ENCODE assay signal across 21 cellular contexts in genomic region chr1:167789501-167789900, GRCh38.
A peak's percentile ranks its signal among the peaks of the same experiment; 100 is the strongest.
DNase-seq lines count a peak whose midpoint lies in the region; ATAC-seq and TF ChIP-seq lines count a peak whose summit lies in the region.
"Had no signal": no experiment of that assay in that cellular context is flagged by ENCODE, and none has a peak within 500 bp of the region (broad histone marks: within the 10 kb centered on the region; RNA-seq: fewer than 3 reads in every experiment).

No MANE protein-coding gene starts in this region.

- H2AFZ ChIP-seq in SK-N-SH (ENCODE audit: low read depth) = no peak overlapping the region

- CTCF ChIA-PET in SK-N-SH (lab: Yijun Ruan, JAX) = interaction anchor here (1.0 to 1.3 kb wide), 3 partner anchors 8 to 14 kb away, joined by 3 read pairs; no protein-coding TSS in a partner anchor

- intact Hi-C loops in breast epithelium (cut with DNase I; ENCODE audit: low total_unique reads) = no loop called here

- no peaks in the 10 kb centered on the region for H3K9me2 ChIP-seq in SK-N-SH

- H3K4me1 ChIP-seq in SK-N-SH (ENCODE audit: control insufficient read depth in 1 of 2, insufficient read depth in 2 of 2, low read depth in 1 of 2, low read length in 1 of 2) (peaks cover 0 to 7% of the 10 kb centered on the region in 2 experiments; a peak in 2 of 4 replicates), breast epithelium (peaks cover 5 to 10% of the 10 kb centered on the region in 2 donors), suprapubic skin (peaks cover 31% of the 10 kb centered on the region)

- H3K9ac ChIP-seq in SK-N-SH = no peak overlapping the region

- H3F3A ChIP-seq in SK-N-SH (replicated peaks; ENCODE audit: insufficient read depth) = no peaks in the 10 kb centered on the region

- peaks cover 30 to 57% of the 10 kb centered on the region in 2 experiments for H3K36me3 ChIP-seq in SK-N-SH (replicated peaks in 1 of 2; ENCODE audit: control insufficient read depth in 1 of 2, insufficient read depth in 2 of 2, low read length in 1 of 2)
- H3K36me3 ChIP-seq in breast epithelium = no peaks in the 10 kb centered on the region
- H3K36me3 ChIP-seq in suprapubic skin = peaks cover 25% of the 10 kb centered on the region

- H3K27me3 ChIP-seq in SK-N-SH (ENCODE audit: insufficient read depth) (no peaks in the 10 kb centered on the region), breast epithelium (no peaks in the 10 kb centered on the region), suprapubic skin (no peaks in the 10 kb centered on the region)
- H3K27me3 ChIP-seq: cardiac muscle cell, dorsolateral prefrontal cortex, tibial nerve had no signal

- 93% methylated on average over 3 of the region's 3 CpGs for WGBS in SK-N-SH (ENCODE audit: low lambda C conversion rate)
- 77% methylated on average over 3 of the region's 3 CpGs for WGBS in suprapubic skin

- POLR2A ChIA-PET in SK-N-SH (lab: Yijun Ruan, JAX) = no interaction called here

- no peak for TF ChIP-seq POLR2A in breast epithelium (IDR thresholded peaks at IDR 0.05)
- TF ChIP-seq POLR2A in suprapubic skin (IDR thresholded peaks at IDR 0.05) = no peak

- no peaks in the 10 kb centered on the region for H4K20me1 ChIP-seq in SK-N-SH (ENCODE audit: insufficient read depth)

- peak; percentile 30; the same call in 1 of the 3 replicates for ATAC-seq in SK-N-SH treated with all-trans-retinoic acid at 6 μM for 48 hours
- no peak for ATAC-seq in HG02840 (IDR thresholded peaks at IDR 0.05; ENCODE audit: low FRiP score, unreplicated experiment)
- ATAC-seq: activated CD8-positive, alpha-beta memory T cell treated with anti-CD3 and anti-CD28 coated beads, Interleukin-2, amount 10 ng/mL, durations not matched to agents 7 days and 5 days; left lobe of liver; Right ventricle myocardium inferior had no signal

- H3K27ac ChIP-seq in SK-N-SH (ENCODE audit: low read depth in 2 of 2, low read length in 1 of 2) (no peak overlapping the region), breast epithelium (peak overlapping the region; percentile 62 to 66), suprapubic skin (peak overlapping the region; percentile 32)
- H3K27ac ChIP-seq: 22Rv1, dorsolateral prefrontal cortex had no signal

- no peak overlapping the region for H3K4me3 ChIP-seq in SK-N-SH (ENCODE audit: low read depth in 2 of 2, low read length in 1 of 2)
- no peak overlapping the region for H3K4me3 ChIP-seq in breast epithelium
- H3K4me3 ChIP-seq in fibroblast of the aortic adventitia (ENCODE audit: low read depth, low read length) = no peak overlapping the region
- no peak overlapping the region for H3K4me3 ChIP-seq in suprapubic skin
- H3K4me3 ChIP-seq: cardiac muscle cell, dorsolateral prefrontal cortex, HAP-1, tibial nerve had no signal

- no peak for TF ChIP-seq CTCF in SK-N-SH (IDR thresholded peaks at IDR 0.05)
- TF ChIP-seq CTCF in breast epithelium (IDR thresholded peaks at IDR 0.05) = no peak
- no peak for TF ChIP-seq CTCF in fibroblast of the aortic adventitia (IDR thresholded peaks at IDR 0.05; ENCODE audit: insufficient read depth, low read length)
- no peak for TF ChIP-seq CTCF in suprapubic skin (IDR thresholded peaks at IDR 0.05)

- H3K9me3 ChIP-seq in SK-N-SH (no peaks in the 10 kb centered on the region), breast epithelium (no peaks in the 10 kb centered on the region), suprapubic skin (no peaks in the 10 kb centered on the region)
- H3K9me3 ChIP-seq: HAP-1, tibial nerve had no signal

- no peak overlapping the region for H3K4me2 ChIP-seq in SK-N-SH

- no peaks in the 10 kb centered on the region for H3K79me2 ChIP-seq in SK-N-SH (ENCODE audit: insufficient read depth)

- TF ChIP-seq EP300 in SK-N-SH (IDR thresholded peaks at IDR 0.05; ENCODE audit: borderline replicate concordance in 1 of 2, low read depth in 1 of 2, low read length in 1 of 2) (no peak), suprapubic skin (IDR thresholded peaks at IDR 0.05) (no peak)

- DNase-seq in SK-N-SH = no peak
- no peak for DNase-seq in breast epithelium (ENCODE audit: low spot score in 2 of 2)
- peak; percentile 52 for DNase-seq in fibroblast of the aortic adventitia (ENCODE audit: low read depth)
- DNase-seq in suprapubic skin (ENCODE audit: low spot score in 2 of 2) = no peak
- no peak for DNase-seq in SW480 (ENCODE audit: low spot score)
- DNase-seq in G401 (ENCODE audit: low spot score) = no peak
- DNase-seq: activated CD4-positive, alpha-beta T cell treated with anti-CD3 and anti-CD28 coated beads, Interleukin-2, amount 10 ng/mL, durations not matched to agents 24 days and 14 days; activated CD8-positive, alpha-beta memory T cell treated with anti-CD3 and anti-CD28 coated beads, Interleukin-2, amount 10 ng/mL, durations not matched to agents 7 days and 5 days; activated naive CD8-positive, alpha-beta T cell treated with anti-CD3 and anti-CD28 coated beads, Interleukin-2, amount 10 ng/mL, durations not matched to agents 7 days and 5 days; glutamatergic neuron; NCI-H510A; stimulated activated naive CD4-positive, alpha-beta T cell had no signal

- in situ Hi-C loops in G401 (cut with HindIII; ENCODE audit: low sequenced_read_pairs) = no loop called here

- TF ChIP-seq RAD21 in SK-N-SH (IDR thresholded peaks at IDR 0.05; ENCODE audit: low read length) = no peak

TF ChIP-seq in SK-N-SH treated with all-trans-retinoic acid at 6 μM for 48 hours, 23 proteins besides CTCF, POLR2A, EP300 and RAD21 (continues in another document):
- no peak for TF ChIP-seq ZNF8 (CRISPR knock-in tag; IDR thresholded peaks at IDR 0.05)
- TF ChIP-seq CSDC2 (CRISPR knock-in tag; IDR thresholded peaks at IDR 0.05) = no peak
- TF ChIP-seq TOX (CRISPR knock-in tag; IDR thresholded peaks at IDR 0.05; ENCODE audit: borderline replicate concordance) = no peak
- no peak for TF ChIP-seq RARB (CRISPR knock-in tag; IDR thresholded peaks at IDR 0.05)
- TF ChIP-seq ARNTL (CRISPR knock-in tag; IDR thresholded peaks at IDR 0.05; ENCODE audit: borderline replicate concordance, low read depth) = no peak
- no peak for TF ChIP-seq POU6F1 (CRISPR knock-in tag; IDR thresholded peaks at IDR 0.05; ENCODE audit: borderline replicate concordance, low read depth)

TF ChIP-seq in SK-N-SH, 30 proteins besides CTCF, POLR2A, EP300 and RAD21 (continues in another document):
- TF ChIP-seq TAF1 (IDR thresholded peaks at IDR 0.05; ENCODE audit: borderline replicate concordance, low read depth, low read length) (no peak), ZBTB33 (IDR thresholded peaks at IDR 0.05; ENCODE audit: borderline replicate concordance, low read depth) (no peak), MXI1 (IDR thresholded peaks at IDR 0.05; ENCODE audit: low read depth, low read length) (no peak), RCOR1 (IDR thresholded peaks at IDR 0.05; ENCODE audit: low read length) (no peak), FOSL2 (IDR thresholded peaks at IDR 0.05; ENCODE audit: borderline replicate concordance, low read depth) (no peak), RFX5 (IDR thresholded peaks at IDR 0.05; ENCODE audit: low read length) (no peak), SMC3 (IDR thresholded peaks at IDR 0.05; ENCODE audit: low read depth, low read length) (no peak), USF1 (IDR thresholded peaks at IDR 0.05; ENCODE audit: borderline replicate concordance, low read depth) (no peak), RXRA (IDR thresholded peaks at IDR 0.05; ENCODE audit: borderline replicate concordance, low read depth) (no peak), PBX3 (IDR thresholded peaks at IDR 0.05) (no peak), FOXJ3 (CRISPR knock-in tag; IDR thresholded peaks at IDR 0.05) (no peak), FOXM1 (IDR thresholded peaks at IDR 0.05; ENCODE audit: low read depth) (no peak), TEAD4 (IDR thresholded peaks at IDR 0.05; ENCODE audit: borderline replicate concordance, insufficient read depth) (no peak), EZH2phosphoT487 (IDR thresholded peaks at IDR 0.05; ENCODE audit: borderline replicate concordance, low read depth) (no peak), IRF3 (IDR thresholded peaks at IDR 0.05; ENCODE audit: low read depth, low read length) (no peak)

Comparison
In these comparisons a context has a peak if more than half of its experiments do, and no peak if none do; other contexts are left out.
1. H3K27ac ChIP-seq: peak in breast epithelium (2 of 2) and suprapubic skin (single experiment); none in SK-N-SH (0 of 2).